In genomic region chr7:112556633-112557032, GRCh38 we compare ENCODE assay signal across 9 cellular contexts.
DNase-seq lines count a peak whose midpoint lies in the region; ATAC-seq and TF ChIP-seq lines count a peak whose summit lies in the region.
"Had no signal": no experiment of that assay in that cellular context is flagged by ENCODE, and none has a peak within 500 bp of the region (broad histone marks: within the 10 kb centered on the region; RNA-seq: fewer than 3 reads in every experiment).

No MANE protein-coding gene starts in this region.

- ATAC-seq in GM19455 (IDR thresholded peaks at IDR 0.05; ENCODE audit: unreplicated experiment) (peak; percentile 89), HG03108 (IDR thresholded peaks at IDR 0.05; ENCODE audit: unreplicated experiment) (peak; percentile 97)

- H3K27ac ChIP-seq in brain microvascular endothelial cell: no peak overlapping the region

- no peaks in the 10 kb centered on the region for H3K27me3 ChIP-seq in brain microvascular endothelial cell (replicated peaks)

- DNase-seq in GM12865 (ENCODE audit: low read depth): peak; percentile 56
- peak; percentile 11 for DNase-seq in SIG-M5 treated with dmso at 0.1 percent for 504 hours (lab: John Stamatoyannopoulos, UW; ENCODE audit: unreplicated experiment)
- no peak for DNase-seq in brain microvascular endothelial cell
- no peak for DNase-seq in NCI-H526 (lab: John Stamatoyannopoulos, UW)
- no peak for DNase-seq in GOT3 (lab: John Stamatoyannopoulos, UW)
- DNase-seq in amniotic stem cell (lab: John Stamatoyannopoulos, UW): no peak
- DNase-seq: DMS 273 treated with DMSO at 0.1 percent for 48 hours had no signal

- H3K4me3 ChIP-seq in GM12865 (ENCODE audit: low read depth, low read length): no peak overlapping the region
- H3K4me3 ChIP-seq in brain microvascular endothelial cell (ENCODE audit: low read depth, low read length): no peak overlapping the region

- H3K36me3 ChIP-seq in brain microvascular endothelial cell (replicated peaks): no peaks in the 10 kb centered on the region

- TF ChIP-seq CTCF in GM12865 (IDR thresholded peaks at IDR 0.05; ENCODE audit: insufficient read depth, low read depth, low read length, missing control alignments): no peak
- no peak for TF ChIP-seq CTCF in brain microvascular endothelial cell (IDR thresholded peaks at IDR 0.05; ENCODE audit: low read depth, low read length, missing control alignments)

- in situ Hi-C loops in brain microvascular endothelial cell (cut with HindIII; ENCODE audit: low pct_ligation_motif_present, low sequenced_read_pairs): no loop called here

Comparison
In these comparisons a context has a peak if more than half of its experiments do, and no peak if none do; other contexts are left out.
1. DNase-seq: peak in GM12865 (single experiment) and SIG-M5 treated with dmso at 0.1 percent for 504 hours (single experiment); none in brain microvascular endothelial cell (single experiment), NCI-H526 (0 of 2), GOT3 (single experiment) and amniotic stem cell (single experiment).